34 cellular contexts compared by ENCODE assay signal in genomic region chr13:53298426-53298825, GRCh38.
"Had no signal": no experiment of that assay in that cellular context is flagged by ENCODE, and none has a peak within 500 bp of the region (broad histone marks: within the 10 kb centered on the region; RNA-seq: fewer than 3 reads in every experiment).

No MANE protein-coding gene starts in this region.

- H3K9me3 ChIP-seq: adrenal gland, body of pancreas, breast epithelium had no signal

- H3K9me3 Mint-ChIP-seq: activated CD4-positive, alpha-beta memory T cell treated with anti-CD3 and anti-CD28 coated beads, Interleukin-2, amount 10 ng/mL, durations not matched to agents 7 days and 5 days; activated CD4-positive, alpha-beta T cell treated with anti-CD3 and anti-CD28 coated beads, Interleukin-2, amount 10 ng/mL, durations not matched to agents 7 days and 5 days; activated naive CD4-positive, alpha-beta T cell treated with anti-CD3 and anti-CD28 coated beads for 36 hours; activated naive CD8-positive, alpha-beta T cell treated with anti-CD3 and anti-CD28 coated beads for 36 hours; activated T-cell treated with anti-CD3 and anti-CD28 coated beads, Interleukin-2, amount 50 U/mL, for 4 hours; activated T-helper 1 cell treated with anti-CD3 and anti-CD28 coated beads, Interleukin-12 subunit alpha, Interleukin-12 subunit beta, Interleukin-2, Interleukin-4 antibody, amounts not matched to agents 30 ng/mL and 10 ng/mL and 1 ng/mL, durations not matched to agents 14 hours and 24 hours and 36 hours had no signal

- H3K27me3 ChIP-seq: adrenal gland, body of pancreas, brain microvascular endothelial cell, breast epithelium had no signal

- H3K27ac Mint-ChIP-seq: activated CD4-positive, alpha-beta memory T cell treated with anti-CD3 and anti-CD28 coated beads, Interleukin-2, amount 10 ng/mL, durations not matched to agents 7 days and 5 days; activated CD4-positive, alpha-beta T cell treated with anti-CD3 and anti-CD28 coated beads for 36 hours; activated CD4-positive, alpha-beta T cell treated with anti-CD3 and anti-CD28 coated beads, Interleukin-2, amount 10 ng/mL, durations not matched to agents 7 days and 5 days; activated naive CD4-positive, alpha-beta T cell treated with anti-CD3 and anti-CD28 coated beads for 36 hours; activated naive CD4-positive, alpha-beta T cell treated with anti-CD3 and anti-CD28 coated beads, Interleukin-2, amount 50 U/mL, for 72 hours; activated naive CD8-positive, alpha-beta T cell treated with anti-CD3 and anti-CD28 coated beads for 36 hours; activated T-cell treated with anti-CD3 and anti-CD28 coated beads, Interleukin-2, amount 50 U/mL, for 72 hours; activated T-helper 1 cell treated with anti-CD3 and anti-CD28 coated beads, Interleukin-12 subunit alpha, Interleukin-12 subunit beta, Interleukin-2, Interleukin-4 antibody, amounts not matched to agents 30 ng/mL and 10 ng/mL and 1 ng/mL, durations not matched to agents 14 hours and 24 hours and 36 hours; activated T-helper 17 cell treated with anti-CD3 and anti-CD28 coated beads, Interleukin-2, amount 50 U/mL, for 72 hours; T-helper 1 cell treated with Interleukin-12 subunit alpha and Interleukin-12 subunit beta and Interleukin-4 antibody, amounts not matched to agents 30 μg/mL and 1 μg/mL, for 36 hours; T-helper 2 cell treated with Interferon-gamma antibody and Interleukin-4, amounts not matched to agents 5 μg/mL and 100 μg/mL, for 36 hours had no signal

- ATAC-seq: activated CD4-positive, alpha-beta T cell treated with anti-CD3 and anti-CD28 coated beads for 36 hours; activated CD4-positive, CD25-positive, alpha-beta regulatory T cell treated with anti-CD3 and anti-CD28 coated beads, Interleukin-2, amount 50 U/mL, for 24 hours; activated naive CD4-positive, alpha-beta T cell treated with anti-CD3 and anti-CD28 coated beads, Interleukin-2, amount 50 U/mL, for 72 hours; activated T-cell treated with anti-CD3 and anti-CD28 coated beads, Interleukin-2, amount 50 U/mL, for 4 hours; activated T-cell treated with anti-CD3 and anti-CD28 coated beads, Interleukin-2, amount 50 U/mL, for 72 hours; activated T-helper 17 cell treated with anti-CD3 and anti-CD28 coated beads, Interleukin-2, amount 50 U/mL, for 72 hours; body of pancreas had no signal

- H3K36me3 ChIP-seq: adrenal gland, brain microvascular endothelial cell, breast epithelium had no signal

- H3K4me3 Mint-ChIP-seq: activated CD4-positive, alpha-beta memory T cell treated with anti-CD3 and anti-CD28 coated beads, Interleukin-2, amount 10 ng/mL, durations not matched to agents 7 days and 5 days; activated CD4-positive, alpha-beta T cell treated with anti-CD3 and anti-CD28 coated beads for 36 hours; activated CD4-positive, alpha-beta T cell treated with anti-CD3 and anti-CD28 coated beads, Interleukin-2, amount 10 ng/mL, durations not matched to agents 7 days and 5 days; activated naive CD4-positive, alpha-beta T cell treated with anti-CD3 and anti-CD28 coated beads for 36 hours; activated naive CD8-positive, alpha-beta T cell treated with anti-CD3 and anti-CD28 coated beads for 36 hours; activated T-cell treated with anti-CD3 and anti-CD28 coated beads, Interleukin-2, amount 50 U/mL, for 4 hours; activated T-cell treated with anti-CD3 and anti-CD28 coated beads, Interleukin-2, amount 50 U/mL, for 72 hours; activated T-helper 1 cell treated with anti-CD3 and anti-CD28 coated beads, Interleukin-12 subunit alpha, Interleukin-12 subunit beta, Interleukin-2, Interleukin-4 antibody, amounts not matched to agents 30 ng/mL and 10 ng/mL and 1 ng/mL, durations not matched to agents 14 hours and 24 hours and 36 hours; activated T-helper 17 cell treated with anti-CD3 and anti-CD28 coated beads, Interleukin-2, amount 50 U/mL, for 72 hours; T-helper 1 cell treated with Interleukin-12 subunit alpha and Interleukin-12 subunit beta and Interleukin-4 antibody, amounts not matched to agents 30 μg/mL and 1 μg/mL, for 36 hours; T-helper 2 cell treated with Interferon-gamma antibody and Interleukin-4, amounts not matched to agents 5 μg/mL and 100 μg/mL, for 36 hours had no signal

- H3K27me3 Mint-ChIP-seq: activated CD4-positive, alpha-beta memory T cell treated with anti-CD3 and anti-CD28 coated beads, Interleukin-2, amount 10 ng/mL, durations not matched to agents 7 days and 5 days; activated CD4-positive, alpha-beta T cell treated with anti-CD3 and anti-CD28 coated beads for 36 hours; activated CD4-positive, alpha-beta T cell treated with anti-CD3 and anti-CD28 coated beads, Interleukin-2, amount 10 ng/mL, durations not matched to agents 7 days and 5 days; activated T-helper 17 cell treated with anti-CD3 and anti-CD28 coated beads, Interleukin-2, amount 50 U/mL, for 72 hours had no signal

- H3K36me3 Mint-ChIP-seq: activated naive CD4-positive, alpha-beta T cell treated with anti-CD3 and anti-CD28 coated beads, Interleukin-2, amount 50 U/mL, for 72 hours; activated naive CD8-positive, alpha-beta T cell treated with anti-CD3 and anti-CD28 coated beads for 36 hours had no signal

- H3K4me1 ChIP-seq: adrenal gland, body of pancreas, breast epithelium had no signal

- H3K4me1 Mint-ChIP-seq: activated CD4-positive, alpha-beta memory T cell treated with anti-CD3 and anti-CD28 coated beads, Interleukin-2, amount 10 ng/mL, durations not matched to agents 7 days and 5 days; activated CD4-positive, alpha-beta T cell treated with anti-CD3 and anti-CD28 coated beads for 36 hours; activated CD4-positive, alpha-beta T cell treated with anti-CD3 and anti-CD28 coated beads, Interleukin-2, amount 10 ng/mL, durations not matched to agents 7 days and 5 days; activated naive CD8-positive, alpha-beta T cell treated with anti-CD3 and anti-CD28 coated beads for 36 hours; activated T-helper 17 cell treated with anti-CD3 and anti-CD28 coated beads, Interleukin-2, amount 50 U/mL, for 72 hours had no signal

- H3K4me3 ChIP-seq: adrenal gland, body of pancreas, breast epithelium had no signal

- DNase-seq: activated CD4-positive, alpha-beta memory T cell treated with anti-CD3 and anti-CD28 coated beads, Interleukin-2, amount 10 ng/mL, durations not matched to agents 7 days and 5 days; activated CD4-positive, alpha-beta T cell treated with anti-CD3 and anti-CD28 coated beads for 1 hour; activated CD4-positive, alpha-beta T cell treated with anti-CD3 and anti-CD28 coated beads for 36 hours; activated CD4-positive, alpha-beta T cell treated with anti-CD3 and anti-CD28 coated beads for 48 hours; activated CD4-positive, alpha-beta T cell treated with anti-CD3 and anti-CD28 coated beads, Interleukin-2, amount 10 ng/mL, durations not matched to agents 7 days and 5 days; activated CD4-positive, alpha-beta T cell treated with anti-CD3 and anti-CD28 coated beads, Interleukin-2, amount 50 U/mL, for 48 hours; activated CD4-positive, CD25-positive, alpha-beta regulatory T cell; activated CD8-positive, alpha-beta memory T cell treated with anti-CD3 and anti-CD28 coated beads, Interleukin-2, amount 50 U/mL, for 4 hours; activated effector memory CD4-positive, alpha-beta T cell treated with anti-CD3 and anti-CD28 coated beads, Interleukin-2, amount 50 U/mL, for 16 hours; activated gamma-delta T cell treated with Interleukin-2 at 50 U/mL for 16 hours; activated naive CD4-positive, alpha-beta T cell; activated naive CD4-positive, alpha-beta T cell treated with anti-CD3 and anti-CD28 coated beads for 36 hours; activated naive CD4-positive, alpha-beta T cell treated with anti-CD3 and anti-CD28 coated beads, Interleukin-2, amount 50 U/mL, for 16 hours; activated naive CD8-positive, alpha-beta T cell treated with anti-CD3 and anti-CD28 coated beads for 36 hours; activated T-cell treated with anti-CD3 and anti-CD28 coated beads for 4 hours; activated T-cell treated with anti-CD3 and anti-CD28 coated beads, Interleukin-2, amount 50 U/mL, for 1 hour; activated T-cell treated with anti-CD3 and anti-CD28 coated beads, Interleukin-2, amount 50 U/mL, for 4 hours; activated T-cell treated with anti-CD3 and anti-CD28 coated beads, Interleukin-2, amount 50 U/mL, for 72 hours; adrenal gland; amniotic stem cell; aorta; body of pancreas; brain microvascular endothelial cell; central memory CD4-positive, alpha-beta T cell; T-helper 1 cell; T-helper 2 cell; T-helper 9 cell had no signal
